In the genomic region with DNA sequence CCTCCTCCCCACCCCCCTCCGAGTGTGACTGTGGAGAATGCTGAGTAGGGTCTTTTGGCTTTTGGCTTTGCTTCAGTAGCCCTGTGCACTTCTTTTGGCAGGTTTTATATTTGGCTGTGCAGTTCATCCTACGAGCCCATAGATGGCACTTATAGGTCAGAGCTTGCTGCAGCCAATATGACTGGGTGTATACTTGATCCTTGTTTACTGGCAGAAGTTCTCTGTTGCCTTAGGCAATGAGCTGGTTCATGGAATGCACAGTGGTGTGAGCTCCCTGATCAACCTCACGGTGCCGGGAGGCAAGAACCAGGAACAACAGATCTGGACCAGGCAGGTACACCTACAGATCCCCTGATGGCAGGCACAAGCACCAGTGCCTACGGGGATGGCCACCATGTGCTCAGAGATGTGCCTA, we compare ENCODE assay signal across 11 cellular contexts.
DNase-seq lines count a peak whose midpoint lies in the region; TF ChIP-seq lines count a peak whose summit lies in the region.
"Had no signal": no experiment of that assay in that cellular context is flagged by ENCODE, and none has a peak within 500 bp of the region (broad histone marks: within the 10 kb centered on the region; RNA-seq: fewer than 3 reads in every experiment).

No MANE protein-coding gene starts in this region.

- H3K79me2 ChIP-seq in OCI-LY7 (ENCODE audit: insufficient read depth, low read depth, low read length) = no peaks in the 10 kb centered on the region

- no peaks in the 10 kb centered on the region for H4K20me1 ChIP-seq in OCI-LY7 (ENCODE audit: insufficient read depth, low read length)

- H3K4me1 ChIP-seq in OCI-LY7 (ENCODE audit: insufficient read depth, low read length, poor library complexity, severe bottlenecking) = no peaks in the 10 kb centered on the region
- no peaks in the 10 kb centered on the region for H3K4me1 ChIP-seq in prostate gland (replicated peaks)

- H3K9me3 ChIP-seq in OCI-LY7 (ENCODE audit: low read length) (no peaks in the 10 kb centered on the region), prostate gland (no peaks in the 10 kb centered on the region)

- 80% methylated on average over 5 of the region's 5 CpGs for WGBS in prostate gland

- H3K4me1 Mint-ChIP-seq in HFFc6 (ENCODE audit: low read depth) = no peaks in the 10 kb centered on the region

- H3K9me3 Mint-ChIP-seq in HFFc6 = peaks cover 16% of the 10 kb centered on the region

- no peak overlapping the region for H3K4me2 ChIP-seq in OCI-LY7 (ENCODE audit: low read length)

- peak; percentile 35 for TF ChIP-seq CTCF in AG09309 (IDR thresholded peaks at IDR 0.05; ENCODE audit: control insufficient read depth, insufficient read depth, low read depth, low read length, missing control alignments)
- TF ChIP-seq CTCF in HFFc6 (IDR thresholded peaks at IDR 0.05) = peak; percentile 39; the same call in 1 of the 2 replicates
- 0 out of 2 replicates have a peak, but pooled peaks have one; percentile 19 for TF ChIP-seq CTCF in OCI-LY7 (conservative IDR thresholded peaks at IDR 0.05; ENCODE audit: low read length)
- peak; percentile 33 for TF ChIP-seq CTCF in fibroblast of villous mesenchyme (IDR thresholded peaks at IDR 0.05; ENCODE audit: insufficient read depth, low read depth, low read length)
- no peak for TF ChIP-seq CTCF in prostate gland (IDR thresholded peaks at IDR 0.05)

- no peak overlapping the region for H3K27ac Mint-ChIP-seq in HFFc6
- H3K27ac Mint-ChIP-seq: activated CD8-positive, alpha-beta T cell treated with anti-CD3 and anti-CD28 coated beads for 36 hours had no signal

- no peaks in the 10 kb centered on the region for H3K9me2 ChIP-seq in OCI-LY7 (ENCODE audit: insufficient read depth, low read length)

- intact Hi-C loops in OCI-LY7 (cut with micrococcal nuclease; ENCODE audit: unreplicated experiment) (no loop called here), prostate gland (cut with DNase I) (no loop called here)

- DNase-seq in AG09309 (ENCODE audit: low read depth) = no peak
- peak; percentile 3 for DNase-seq in HFFc6
- DNase-seq in OCI-LY7 (ENCODE audit: low spot score) = no peak
- peak; percentile 5 for DNase-seq in fibroblast of villous mesenchyme (ENCODE audit: low read depth)
- DNase-seq in activated CD4-positive, alpha-beta T cell treated with anti-CD3 and anti-CD28 coated beads for 4 hours = no peak
- DNase-seq in cortex of kidney (lab: John Stamatoyannopoulos, UW) = no peak
- no peak for DNase-seq in CD1c-positive myeloid dendritic cell (ENCODE audit: extremely low spot score)
- DNase-seq in prostate gland (ENCODE audit: low spot score) = no peak
- DNase-seq: activated CD8-positive, alpha-beta T cell treated with anti-CD3 and anti-CD28 coated beads for 36 hours; DMS153; stimulated activated CD4-positive, alpha-beta T cell treated with anti-CD3 and anti-CD28 coated beads, Interleukin-12 subunit alpha, Interleukin-12 subunit beta, amount 100 ng/mL, for 4 hours had no signal

- no peak overlapping the region for H3K4me3 ChIP-seq in AG09309 (ENCODE audit: control insufficient read depth, low read depth, low read length)
- H3K4me3 ChIP-seq in OCI-LY7 (ENCODE audit: low read depth, low read length, poor library complexity, severe bottlenecking) = no peak overlapping the region
- H3K4me3 ChIP-seq in fibroblast of villous mesenchyme (ENCODE audit: low read depth, low read length) = no peak overlapping the region
- no peak overlapping the region for H3K4me3 ChIP-seq in prostate gland

- no peak overlapping the region for H2AFZ ChIP-seq in OCI-LY7 (ENCODE audit: low read length)

- POLR2A ChIA-PET in OCI-LY7 (lab: Charles Lee) = no interaction called here

- no peaks in the 10 kb centered on the region for H3K27me3 ChIP-seq in prostate gland (replicated peaks; ENCODE audit: insufficient read depth)

- H3K27me3 Mint-ChIP-seq in HFFc6 (ENCODE audit: insufficient read depth) = no peaks in the 10 kb centered on the region
- H3K27me3 Mint-ChIP-seq: activated CD8-positive, alpha-beta T cell treated with anti-CD3 and anti-CD28 coated beads for 36 hours had no signal

- TF ChIP-seq POLR2A in prostate gland (IDR thresholded peaks at IDR 0.05) = no peak

- no peaks in the 10 kb centered on the region; the same call in 1 of the 2 replicates for H3K36me3 Mint-ChIP-seq in HFFc6 (ENCODE audit: low read depth)

- no TSS peak for BruUV-seq in OCI-LY7 (replicated peaks; lab: Mats Ljungman, UMichigan)

- no peaks in the 10 kb centered on the region for H3K36me3 ChIP-seq in OCI-LY7 (ENCODE audit: insufficient read depth, low read length)
- no peaks in the 10 kb centered on the region for H3K36me3 ChIP-seq in prostate gland

- CTCF ChIA-PET in OCI-LY7 (lab: Charles Lee; ENCODE audit: unreplicated experiment) = no interaction called here

- H3K27ac ChIP-seq in OCI-LY7 (ENCODE audit: low read depth, low read length, poor library complexity, severe bottlenecking) (no peak overlapping the region), prostate gland (no peak overlapping the region)

- H3K4me3 Mint-ChIP-seq in HFFc6 = no peak overlapping the region
- H3K4me3 Mint-ChIP-seq: activated CD8-positive, alpha-beta T cell treated with anti-CD3 and anti-CD28 coated beads for 36 hours had no signal

Comparison
In these comparisons a context has a peak if more than half of its experiments do, and no peak if none do; other contexts are left out.
1. DNase-seq: peak in HFFc6 (single experiment) and fibroblast of villous mesenchyme (single experiment); none in AG09309 (single experiment), OCI-LY7 (single experiment), activated CD4-positive, alpha-beta T cell treated with anti-CD3 and anti-CD28 coated beads for 4 hours (0 of 2), cortex of kidney (single experiment), CD1c-positive myeloid dendritic cell (single experiment) and prostate gland (single experiment).
2. CTCF ChIP-seq: peak in AG09309 (single experiment), HFFc6 (single experiment), OCI-LY7 (single experiment) and fibroblast of villous mesenchyme (single experiment); none in prostate gland (0 of 4).